Comparison of ENCODE assay signal across 1 cellular context in the genomic region with DNA sequence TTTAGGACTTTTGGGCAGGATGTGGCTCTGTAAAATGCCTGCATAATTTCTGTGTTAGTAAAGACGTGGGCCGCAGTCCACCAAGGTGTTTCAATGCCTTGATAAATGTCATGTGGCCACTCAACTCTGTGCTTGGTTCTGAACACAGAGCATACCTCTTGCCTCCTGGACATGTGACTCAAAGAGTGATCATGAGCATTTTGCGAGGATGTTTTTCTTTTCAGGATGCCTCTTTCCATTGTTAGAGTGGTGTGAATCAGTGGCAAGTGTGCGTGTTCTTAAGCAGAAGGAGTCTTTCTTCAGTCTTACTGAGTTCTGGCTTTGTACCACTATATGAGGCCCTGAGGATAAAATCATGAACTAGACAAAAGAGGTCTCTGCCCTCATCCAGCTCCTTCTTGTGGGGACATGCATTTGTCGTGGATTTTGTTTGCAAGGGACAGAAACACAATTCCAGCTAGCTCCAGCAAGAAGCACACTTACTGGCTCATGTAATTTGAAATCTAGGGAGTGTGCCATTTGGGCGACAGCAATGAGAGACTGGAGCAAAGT.
TF ChIP-seq lines count a peak whose summit lies in the region.

No MANE protein-coding gene starts in this region.

TF ChIP-seq in GM23338, 12 proteins besides CTCF, POLR2A, EP300 and RAD21 (continued from another document):
- TF ChIP-seq, protein P1, sequence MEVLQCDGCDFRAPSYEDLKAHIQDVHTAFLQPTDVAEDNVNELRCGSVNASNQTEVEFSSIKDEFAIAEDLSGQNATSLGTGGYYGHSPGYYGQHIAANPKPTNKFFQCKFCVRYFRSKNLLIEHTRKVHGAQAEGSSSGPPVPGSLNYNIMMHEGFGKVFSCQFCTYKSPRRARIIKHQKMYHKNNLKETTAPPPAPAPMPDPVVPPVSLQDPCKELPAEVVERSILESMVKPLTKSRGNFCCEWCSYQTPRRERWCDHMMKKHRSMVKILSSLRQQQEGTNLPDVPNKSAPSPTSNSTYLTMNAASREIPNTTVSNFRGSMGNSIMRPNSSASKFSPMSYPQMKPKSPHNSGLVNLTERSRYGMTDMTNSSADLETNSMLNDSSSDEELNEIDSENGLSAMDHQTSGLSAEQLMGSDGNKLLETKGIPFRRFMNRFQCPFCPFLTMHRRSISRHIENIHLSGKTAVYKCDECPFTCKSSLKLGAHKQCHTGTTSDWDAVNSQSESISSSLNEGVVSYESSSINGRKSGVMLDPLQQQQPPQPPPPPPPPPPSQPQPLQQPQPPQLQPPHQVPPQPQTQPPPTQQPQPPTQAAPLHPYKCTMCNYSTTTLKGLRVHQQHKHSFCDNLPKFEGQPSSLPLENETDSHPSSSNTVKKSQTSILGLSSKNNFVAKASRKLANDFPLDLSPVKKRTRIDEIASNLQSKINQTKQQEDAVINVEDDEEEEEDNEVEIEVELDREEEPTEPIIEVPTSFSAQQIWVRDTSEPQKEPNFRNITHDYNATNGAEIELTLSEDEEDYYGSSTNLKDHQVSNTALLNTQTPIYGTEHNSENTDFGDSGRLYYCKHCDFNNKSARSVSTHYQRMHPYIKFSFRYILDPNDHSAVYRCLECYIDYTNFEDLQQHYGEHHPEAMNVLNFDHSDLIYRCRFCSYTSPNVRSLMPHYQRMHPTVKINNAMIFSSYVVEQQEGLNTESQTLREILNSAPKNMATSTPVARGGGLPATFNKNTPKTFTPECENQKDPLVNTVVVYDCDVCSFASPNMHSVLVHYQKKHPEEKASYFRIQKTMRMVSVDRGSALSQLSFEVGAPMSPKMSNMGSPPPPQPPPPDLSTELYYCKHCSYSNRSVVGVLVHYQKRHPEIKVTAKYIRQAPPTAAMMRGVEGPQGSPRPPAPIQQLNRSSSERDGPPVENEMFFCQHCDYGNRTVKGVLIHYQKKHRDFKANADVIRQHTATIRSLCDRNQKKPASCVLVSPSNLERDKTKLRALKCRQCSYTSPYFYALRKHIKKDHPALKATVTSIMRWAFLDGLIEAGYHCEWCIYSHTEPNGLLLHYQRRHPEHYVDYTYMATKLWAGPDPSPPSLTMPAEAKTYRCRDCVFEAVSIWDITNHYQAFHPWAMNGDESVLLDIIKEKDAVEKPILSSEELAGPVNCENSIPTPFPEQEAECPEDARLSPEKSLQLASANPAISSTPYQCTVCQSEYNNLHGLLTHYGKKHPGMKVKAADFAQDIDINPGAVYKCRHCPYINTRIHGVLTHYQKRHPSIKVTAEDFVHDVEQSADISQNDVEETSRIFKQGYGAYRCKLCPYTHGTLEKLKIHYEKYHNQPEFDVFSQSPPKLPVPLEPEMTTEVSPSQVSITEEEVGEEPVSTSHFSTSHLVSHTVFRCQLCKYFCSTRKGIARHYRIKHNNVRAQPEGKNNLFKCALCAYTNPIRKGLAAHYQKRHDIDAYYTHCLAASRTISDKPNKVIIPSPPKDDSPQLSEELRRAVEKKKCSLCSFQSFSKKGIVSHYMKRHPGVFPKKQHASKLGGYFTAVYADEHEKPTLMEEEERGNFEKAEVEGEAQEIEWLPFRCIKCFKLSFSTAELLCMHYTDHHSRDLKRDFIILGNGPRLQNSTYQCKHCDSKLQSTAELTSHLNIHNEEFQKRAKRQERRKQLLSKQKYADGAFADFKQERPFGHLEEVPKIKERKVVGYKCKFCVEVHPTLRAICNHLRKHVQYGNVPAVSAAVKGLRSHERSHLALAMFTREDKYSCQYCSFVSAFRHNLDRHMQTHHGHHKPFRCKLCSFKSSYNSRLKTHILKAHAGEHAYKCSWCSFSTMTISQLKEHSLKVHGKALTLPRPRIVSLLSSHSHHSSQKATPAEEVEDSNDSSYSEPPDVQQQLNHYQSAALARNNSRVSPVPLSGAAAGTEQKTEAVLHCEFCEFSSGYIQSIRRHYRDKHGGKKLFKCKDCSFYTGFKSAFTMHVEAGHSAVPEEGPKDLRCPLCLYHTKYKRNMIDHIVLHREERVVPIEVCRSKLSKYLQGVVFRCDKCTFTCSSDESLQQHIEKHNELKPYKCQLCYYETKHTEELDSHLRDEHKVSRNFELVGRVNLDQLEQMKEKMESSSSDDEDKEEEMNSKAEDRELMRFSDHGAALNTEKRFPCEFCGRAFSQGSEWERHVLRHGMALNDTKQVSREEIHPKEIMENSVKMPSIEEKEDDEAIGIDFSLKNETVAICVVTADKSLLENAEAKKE (CRISPR knock-in tag; IDR thresholded peaks at IDR 0.05) = no peak
- TF ChIP-seq, protein P2, sequence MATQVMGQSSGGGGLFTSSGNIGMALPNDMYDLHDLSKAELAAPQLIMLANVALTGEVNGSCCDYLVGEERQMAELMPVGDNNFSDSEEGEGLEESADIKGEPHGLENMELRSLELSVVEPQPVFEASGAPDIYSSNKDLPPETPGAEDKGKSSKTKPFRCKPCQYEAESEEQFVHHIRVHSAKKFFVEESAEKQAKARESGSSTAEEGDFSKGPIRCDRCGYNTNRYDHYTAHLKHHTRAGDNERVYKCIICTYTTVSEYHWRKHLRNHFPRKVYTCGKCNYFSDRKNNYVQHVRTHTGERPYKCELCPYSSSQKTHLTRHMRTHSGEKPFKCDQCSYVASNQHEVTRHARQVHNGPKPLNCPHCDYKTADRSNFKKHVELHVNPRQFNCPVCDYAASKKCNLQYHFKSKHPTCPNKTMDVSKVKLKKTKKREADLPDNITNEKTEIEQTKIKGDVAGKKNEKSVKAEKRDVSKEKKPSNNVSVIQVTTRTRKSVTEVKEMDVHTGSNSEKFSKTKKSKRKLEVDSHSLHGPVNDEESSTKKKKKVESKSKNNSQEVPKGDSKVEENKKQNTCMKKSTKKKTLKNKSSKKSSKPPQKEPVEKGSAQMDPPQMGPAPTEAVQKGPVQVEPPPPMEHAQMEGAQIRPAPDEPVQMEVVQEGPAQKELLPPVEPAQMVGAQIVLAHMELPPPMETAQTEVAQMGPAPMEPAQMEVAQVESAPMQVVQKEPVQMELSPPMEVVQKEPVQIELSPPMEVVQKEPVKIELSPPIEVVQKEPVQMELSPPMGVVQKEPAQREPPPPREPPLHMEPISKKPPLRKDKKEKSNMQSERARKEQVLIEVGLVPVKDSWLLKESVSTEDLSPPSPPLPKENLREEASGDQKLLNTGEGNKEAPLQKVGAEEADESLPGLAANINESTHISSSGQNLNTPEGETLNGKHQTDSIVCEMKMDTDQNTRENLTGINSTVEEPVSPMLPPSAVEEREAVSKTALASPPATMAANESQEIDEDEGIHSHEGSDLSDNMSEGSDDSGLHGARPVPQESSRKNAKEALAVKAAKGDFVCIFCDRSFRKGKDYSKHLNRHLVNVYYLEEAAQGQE (IDR thresholded peaks at IDR 0.05; ENCODE audit: unreplicated experiment) = no peak
- TF ChIP-seq POLR2AphosphoS5 (IDR thresholded peaks at IDR 0.05; ENCODE audit: low read depth) = no peak
- no peak for TF ChIP-seq NANOG (IDR thresholded peaks at IDR 0.05; ENCODE audit: borderline replicate concordance)
- TF ChIP-seq STAT1 (IDR thresholded peaks at IDR 0.05; ENCODE audit: unreplicated experiment) = no peak
- TF ChIP-seq EZH2phosphoT487 (IDR thresholded peaks at IDR 0.05; ENCODE audit: unreplicated experiment) = no peak
- TF ChIP-seq ZNF114 (CRISPR knock-in tag; IDR thresholded peaks at IDR 0.05) = no peak
